Comparison of ENCODE assay signal across 8 cellular contexts in genomic region chr6:149863846-149864577, GRCh38. TPM values are rescaled to one million over a fixed set of nuclear protein-coding genes. Genes with fewer than 3 reads are reported as not detected.
DNase-seq lines count a peak whose midpoint lies in the region; ATAC-seq and TF ChIP-seq lines count a peak whose summit lies in the region.

A gene with protein sequence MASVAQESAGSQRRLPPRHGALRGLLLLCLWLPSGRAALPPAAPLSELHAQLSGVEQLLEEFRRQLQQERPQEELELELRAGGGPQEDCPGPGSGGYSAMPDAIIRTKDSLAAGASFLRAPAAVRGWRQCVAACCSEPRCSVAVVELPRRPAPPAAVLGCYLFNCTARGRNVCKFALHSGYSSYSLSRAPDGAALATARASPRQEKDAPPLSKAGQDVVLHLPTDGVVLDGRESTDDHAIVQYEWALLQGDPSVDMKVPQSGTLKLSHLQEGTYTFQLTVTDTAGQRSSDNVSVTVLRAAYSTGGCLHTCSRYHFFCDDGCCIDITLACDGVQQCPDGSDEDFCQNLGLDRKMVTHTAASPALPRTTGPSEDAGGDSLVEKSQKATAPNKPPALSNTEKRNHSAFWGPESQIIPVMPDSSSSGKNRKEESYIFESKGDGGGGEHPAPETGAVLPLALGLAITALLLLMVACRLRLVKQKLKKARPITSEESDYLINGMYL (minus strand): TSS chr6:149864359. CDS start chr6:149864020, 339 bp downstream.

- no peaks in the 10 kb centered on the region for H3K9me3 ChIP-seq in BE2C
- H3K9me3 ChIP-seq in duodenal mucosa (ENCODE audit: control insufficient read depth in 1 of 2, low read length in 2 of 2): no peaks in the 10 kb centered on the region

- H3K4me3 ChIP-seq in BE2C (ENCODE audit: low read depth, low read length) (peak within 1 kb of the TSS; percentile 79), duodenal mucosa (ENCODE audit: low read depth in 1 of 2, low read length in 2 of 2) (peak within 1 kb of the TSS; percentile 73 to 75), lower leg skin (ENCODE audit: low read depth, poor library complexity, severe bottlenecking) (peak within 1 kb of the TSS; percentile 51)

- H3K4me1 ChIP-seq in BE2C (0 out of 2 replicates have a peak, but pooled peaks cover 3% of the 10 kb centered on the region), duodenal mucosa (ENCODE audit: control insufficient read depth in 1 of 2, insufficient read depth in 2 of 2, low read length in 2 of 2) (peaks cover 5 to 15% of the 10 kb centered on the region in 2 donors)

- H3K27me3 ChIP-seq in BE2C (no peaks in the 10 kb centered on the region), duodenal mucosa (ENCODE audit: control insufficient read depth in 1 of 2, insufficient read depth in 2 of 2, low read length in 2 of 2) (no peaks in the 10 kb centered on the region)

- H3K4me1 Mint-ChIP-seq in activated CD8-positive, alpha-beta T cell treated with anti-CD3 and anti-CD28 coated beads for 36 hours (ENCODE audit: low read depth): peaks cover 7% of the 10 kb centered on the region

- TF ChIP-seq CTCF in BE2C (IDR thresholded peaks at IDR 0.05; ENCODE audit: low read depth, low read length) (no peak), lower leg skin (IDR thresholded peaks at IDR 0.05) (no peak)
- TF ChIP-seq CTCF in activated CD8-positive, alpha-beta T cell treated with anti-CD3 and anti-CD28 coated beads for 36 hours (IDR thresholded peaks at IDR 0.05): no peak

- WGBS in lower leg skin, 2 donors: 0% methylated on average over 29 of the region's 95 CpGs; no CpG with 5 or more reads in 1 of the 2 donors

- H3K9ac ChIP-seq in duodenal mucosa (ENCODE audit: low read depth in 1 of 2, low read length in 2 of 2): peak within 1 kb of the TSS; percentile 54 to 69

- no peak within 1 kb of the TSS for H3K27ac Mint-ChIP-seq in activated CD8-positive, alpha-beta T cell treated with anti-CD3 and anti-CD28 coated beads for 36 hours

- H3K27ac ChIP-seq in duodenal mucosa (ENCODE audit: low read depth, low read length): peak within 1 kb of the TSS; percentile 86

- peaks cover 21% of the 10 kb centered on the region for H3K27me3 Mint-ChIP-seq in activated CD8-positive, alpha-beta T cell treated with anti-CD3 and anti-CD28 coated beads for 36 hours

- POLR2A ChIA-PET in activated CD8-positive, alpha-beta T cell treated with anti-CD3 and anti-CD28 coated beads for 36 hours (lab: Charles Lee): interaction anchor here (0.7 kb wide), 1 partner anchor 14 kb away, joined by 3 read pairs; no protein-coding TSS in a partner anchor

- DNase-seq in BE2C: peak; percentile 88
- peak; percentile 96 for DNase-seq in NCI-H69 (lab: John Stamatoyannopoulos, UW)
- DNase-seq in activated CD8-positive, alpha-beta T cell treated with anti-CD3 and anti-CD28 coated beads for 36 hours: peak; percentile 83
- DNase-seq in lower leg skin (ENCODE audit: low spot score in 2 of 2): peak; percentile 80 to 98
- peak; percentile 78 to 83 for DNase-seq in stimulated activated CD4-positive, alpha-beta T cell treated with anti-CD3 and anti-CD28 coated beads, Interleukin-4, amount 100 ng/mL, for 4 hours

- H3K9me3 Mint-ChIP-seq in activated CD8-positive, alpha-beta T cell treated with anti-CD3 and anti-CD28 coated beads for 36 hours: no peaks in the 10 kb centered on the region

- intact Hi-C loops in activated CD8-positive, alpha-beta T cell treated with anti-CD3 and anti-CD28 coated beads for 36 hours (cut with micrococcal nuclease): no loop called here
- intact Hi-C loops in lower leg skin (cut with DNase I; ENCODE audit: low total_unique reads): no loop called here

- ATAC-seq in GM19351 (IDR thresholded peaks at IDR 0.05; ENCODE audit: unreplicated experiment) (peak; percentile 85), HG03520 (IDR thresholded peaks at IDR 0.05; ENCODE audit: unreplicated experiment) (peak; percentile 86)
- ATAC-seq in activated CD8-positive, alpha-beta T cell treated with anti-CD3 and anti-CD28 coated beads for 36 hours: peak; percentile 93

- peak within 1 kb of the TSS; percentile 77 for H3K4me3 Mint-ChIP-seq in activated CD8-positive, alpha-beta T cell treated with anti-CD3 and anti-CD28 coated beads for 36 hours

- H3K36me3 ChIP-seq in BE2C (no peaks in the 10 kb centered on the region), duodenal mucosa (ENCODE audit: control insufficient read depth in 1 of 2, insufficient read depth in 2 of 2, low read length in 2 of 2) (no peaks in the 10 kb centered on the region)

- no peaks in the 10 kb centered on the region for H3K36me3 Mint-ChIP-seq in activated CD8-positive, alpha-beta T cell treated with anti-CD3 and anti-CD28 coated beads for 36 hours (ENCODE audit: low read depth)

- TF ChIP-seq POLR2A in lower leg skin (IDR thresholded peaks at IDR 0.05): no peak

- CTCF ChIA-PET in activated CD8-positive, alpha-beta T cell treated with anti-CD3 and anti-CD28 coated beads for 36 hours (lab: Charles Lee): interaction anchor here (0.6 to 1.1 kb wide), 2 partner anchors 153 to 1147 kb away, joined by 3 read pairs; no protein-coding TSS in a partner anchor

RNA-seq across cellular contexts. Expression of the gene that starts here (rescaled TPM):
- 4.3 TPM for polyA plus RNA-seq in BE2C (2012; ENCODE audit: insufficient read depth, insufficient read length, low read depth)
- total RNA-seq in activated CD8-positive, alpha-beta T cell treated with anti-CD3 and anti-CD28 coated beads for 36 hours: 1 to 10 TPM; 1.9 TPM
- total RNA-seq in lower leg skin: 10 to 100 TPM; 56.0 to 98.3 (median 78.4) TPM

Comparison
In these comparisons a context has a peak if more than half of its experiments do, and no peak if none do; other contexts are left out.
1. Peak in every context shown above with its lines: DNase-seq, ATAC-seq, H3K4me3 ChIP-seq and H3K27ac ChIP-seq.
2. RNA of the gene that starts here (total RNA-seq): 56.0 to 98.3 TPM in lower leg skin; 1.9 TPM in activated CD8-positive, alpha-beta T cell treated with anti-CD3 and anti-CD28 coated beads for 36 hours; every median in the first group is over 10 times any median in the second.